29 cellular contexts compared by ENCODE assay signal in genomic region chr6:120564779-120565178, GRCh38.
"Had no signal": no experiment of that assay in that cellular context is flagged by ENCODE, and none has a peak within 500 bp of the region (broad histone marks: within the 10 kb centered on the region; RNA-seq: fewer than 3 reads in every experiment).

No MANE protein-coding gene starts in this region.

- H3K4me3 ChIP-seq: stomach, suprapubic skin, testis, thoracic aorta, thyroid gland, tibial artery, tibial nerve, transverse colon, upper lobe of left lung, upper lobe of right lung, uterus, vagina had no signal

- H3K36me3 Mint-ChIP-seq: stimulated activated effector memory CD8-positive, alpha-beta T cell treated with anti-CD3 and anti-CD28 coated beads, Interleukin-12 subunit alpha, Interleukin-12 subunit beta, amount 100 ng/mL, for 72 hours; stimulated activated memory B cell treated with anti-CD40 and anti-IgM and Interleukin-4, amounts not matched to agents 10 μg/mL and 1 μg/mL and 100 μg/mL, for 72 hours; stimulated activated naive B cell treated with anti-CD40 and anti-IgM and Interleukin-4, amounts not matched to agents 10 μg/mL and 1 μg/mL and 100 μg/mL, for 72 hours; type B pancreatic cell had no signal

- H3K9me3 Mint-ChIP-seq: type B pancreatic cell had no signal

- ATAC-seq: stimulated activated effector memory CD8-positive, alpha-beta T cell treated with anti-CD3 and anti-CD28 coated beads, Interleukin-12 subunit alpha, Interleukin-12 subunit beta, amount 100 ng/mL, for 72 hours; stimulated activated memory B cell treated with anti-CD40 and anti-IgM and Interleukin-4, amounts not matched to agents 10 μg/mL and 1 μg/mL and 100 μg/mL, for 72 hours; stimulated activated naive B cell treated with anti-CD40 and anti-IgM and Interleukin-4, amounts not matched to agents 10 μg/mL and 1 μg/mL and 100 μg/mL, for 72 hours; stimulated activated naive CD8-positive, alpha-beta T cell treated with anti-CD3 and anti-CD28 coated beads, Interleukin-15, amount 100 ng/mL, for 72 hours; stimulated activated naive CD8-positive, alpha-beta T cell treated with anti-CD3 and anti-CD28 coated beads, Interleukin-15, Interleukin-2, amounts not matched to agents 100 U/mL and 50 U/mL, for 24 hours; upper lobe of right lung had no signal

- H3K27me3 ChIP-seq: stomach, suprapubic skin, testis, thyroid gland, tibial artery, tibial nerve, transverse colon, upper lobe of left lung, upper lobe of right lung, uterus, vagina had no signal

- H3K27ac Mint-ChIP-seq: stimulated activated effector memory CD8-positive, alpha-beta T cell treated with anti-CD3 and anti-CD28 coated beads, Interleukin-12 subunit alpha, Interleukin-12 subunit beta, amount 100 ng/mL, for 72 hours; stimulated activated memory B cell treated with anti-CD40 and anti-IgM and Interleukin-4, amounts not matched to agents 10 μg/mL and 1 μg/mL and 100 μg/mL, for 72 hours; stimulated activated naive B cell treated with anti-CD40 and anti-IgM and Interleukin-4, amounts not matched to agents 10 μg/mL and 1 μg/mL and 100 μg/mL, for 72 hours; stimulated activated naive CD8-positive, alpha-beta T cell treated with anti-CD3 and anti-CD28 coated beads, Interleukin-15, Interleukin-2, amounts not matched to agents 100 ng/mL and 50 ng/mL, for 24 hours; type B pancreatic cell had no signal

- H3K36me3 ChIP-seq: stomach, suprapubic skin, thoracic aorta, thyroid gland, tibial artery, tibial nerve, transverse colon, upper lobe of left lung, upper lobe of right lung, uterus, vagina had no signal

- H3K4me1 Mint-ChIP-seq: stimulated activated effector memory CD8-positive, alpha-beta T cell treated with anti-CD3 and anti-CD28 coated beads, Interleukin-12 subunit alpha, Interleukin-12 subunit beta, amount 100 ng/mL, for 72 hours; stimulated activated memory B cell treated with anti-CD40 and anti-IgM and Interleukin-4, amounts not matched to agents 10 μg/mL and 1 μg/mL and 100 μg/mL, for 72 hours; stimulated activated naive B cell treated with anti-CD40 and anti-IgM and Interleukin-4, amounts not matched to agents 10 μg/mL and 1 μg/mL and 100 μg/mL, for 72 hours; stimulated activated naive CD8-positive, alpha-beta T cell treated with anti-CD3 and anti-CD28 coated beads, Interleukin-15, amount 100 ng/mL, for 72 hours had no signal

- H3K4me1 ChIP-seq: stomach, suprapubic skin, testis, thyroid gland, tibial artery, tibial nerve, transverse colon, upper lobe of left lung, upper lobe of right lung, uterus, vagina had no signal

- H3K9me3 ChIP-seq: suprapubic skin, testis, thoracic aorta, thyroid gland, tibial artery, tibial nerve, transverse colon, upper lobe of left lung, upper lobe of right lung, uterus, vagina had no signal

- DNase-seq: stimulated activated CD4-positive, alpha-beta T cell treated with anti-CD3 and anti-CD28 coated beads, Interleukin-2, amount 100 ng/mL, for 48 hours; stimulated activated CD4-positive, alpha-beta T cell treated with anti-CD3 and anti-CD28 coated beads, Interleukin-4, amount 100 ng/mL, for 1 hour; stimulated activated CD4-positive, alpha-beta T cell treated with anti-CD3 and anti-CD28 coated beads, Interleukin-4, amount 100 ng/mL, for 24 hours; stimulated activated CD4-positive, alpha-beta T cell treated with anti-CD3 and anti-CD28 coated beads, Interleukin-4, amount 100 ng/mL, for 4 hours; stimulated activated CD8-positive, alpha-beta memory T cell treated with anti-CD3 and anti-CD28 coated beads, Interleukin-4, amount 100 ng/mL, for 48 hours; stimulated activated naive B cell treated with anti-CD40 and anti-IgM and Interleukin-4, amounts not matched to agents 10 μg/mL and 1 μg/mL and 100 μg/mL, for 72 hours; stimulated activated naive CD4-positive, alpha-beta T cell; stimulated activated naive CD4-positive, alpha-beta T cell treated with Interleukin-2 at 50 U/mL for 16 hours; stimulated activated naive CD8-positive, alpha-beta T cell treated with anti-CD3 and anti-CD28 coated beads, Interleukin-15, amount 100 ng/mL, for 72 hours; stimulated activated naive CD8-positive, alpha-beta T cell treated with anti-CD3 and anti-CD28 coated beads, Interleukin-15, Interleukin-2, amounts not matched to agents 100 U/mL and 50 U/mL, for 24 hours; stomach; substantia nigra; testis; thyroid gland; tibial artery; transverse colon; trophoblast cell; upper lobe of left lung; upper lobe of right lung; uterus had no signal

- FAIRE-seq: urothelium cell line had no signal

- H3K27me3 Mint-ChIP-seq: stimulated activated memory B cell treated with anti-CD40 and anti-IgM and Interleukin-4, amounts not matched to agents 10 μg/mL and 1 μg/mL and 100 μg/mL, for 72 hours; stimulated activated naive B cell treated with anti-CD40 and anti-IgM and Interleukin-4, amounts not matched to agents 10 μg/mL and 1 μg/mL and 100 μg/mL, for 72 hours; stimulated activated naive CD8-positive, alpha-beta T cell treated with anti-CD3 and anti-CD28 coated beads, Interleukin-15, amount 100 ng/mL, for 72 hours; stimulated activated naive CD8-positive, alpha-beta T cell treated with anti-CD3 and anti-CD28 coated beads, Interleukin-15, Interleukin-2, amounts not matched to agents 100 ng/mL and 50 ng/mL, for 24 hours; type B pancreatic cell had no signal

- H3K4me3 Mint-ChIP-seq: stimulated activated effector memory CD8-positive, alpha-beta T cell treated with anti-CD3 and anti-CD28 coated beads, Interleukin-12 subunit alpha, Interleukin-12 subunit beta, amount 100 ng/mL, for 72 hours; stimulated activated memory B cell treated with anti-CD40 and anti-IgM and Interleukin-4, amounts not matched to agents 10 μg/mL and 1 μg/mL and 100 μg/mL, for 72 hours; stimulated activated naive B cell treated with anti-CD40 and anti-IgM and Interleukin-4, amounts not matched to agents 10 μg/mL and 1 μg/mL and 100 μg/mL, for 72 hours; stimulated activated naive CD8-positive, alpha-beta T cell treated with anti-CD3 and anti-CD28 coated beads, Interleukin-15, amount 100 ng/mL, for 72 hours; stimulated activated naive CD8-positive, alpha-beta T cell treated with anti-CD3 and anti-CD28 coated beads, Interleukin-15, Interleukin-2, amounts not matched to agents 100 ng/mL and 50 ng/mL, for 24 hours; type B pancreatic cell had no signal

- H3K27ac ChIP-seq: stomach, suprapubic skin, testis, thoracic aorta, thyroid gland, tibial artery, tibial nerve, transverse colon, upper lobe of left lung, upper lobe of right lung, uterus, vagina had no signal
